In genomic region chr1:84541679-84542078, GRCh38 we compare ENCODE assay signal across 12 cellular contexts. TPM values are rescaled to one million over a fixed set of nuclear protein-coding genes. Genes with fewer than 3 reads are reported as not detected.
DNase-seq lines count a peak whose midpoint lies in the region; ATAC-seq, FAIRE-seq and TF ChIP-seq lines count a peak whose summit lies in the region.
"Had no signal": no experiment of that assay in that cellular context is flagged by ENCODE, and none has a peak within 500 bp of the region (broad histone marks: within the 10 kb centered on the region; RNA-seq: fewer than 3 reads in every experiment).

No MANE protein-coding gene starts in this region.

- H3K4me3 Mint-ChIP-seq in progenitor cell of endocrine pancreas (ENCODE audit: low read depth), result no peak overlapping the region

- TF ChIP-seq EP300 in K562 (IDR thresholded peaks at IDR 0.05; ENCODE audit: low read length), result no peak

- H3K27me3 Mint-ChIP-seq in progenitor cell of endocrine pancreas, result no peaks in the 10 kb centered on the region

- no peak overlapping the region for H3K27ac ChIP-seq in K562 (ENCODE audit: extremely low read depth, low read depth, low read length)
- H3K27ac ChIP-seq in uterus, result no peak overlapping the region
- H3K27ac ChIP-seq: WERI-Rb-1 had no signal

- no peaks in the 10 kb centered on the region for H3K79me2 ChIP-seq in K562 (ENCODE audit: control insufficient read depth, insufficient read depth, low read length)

- in situ Hi-C loops in K562 (cut with MboI), result no loop called here

- ATAC-seq in K562, result no peak

- H3K36me3 ChIP-seq in K562 (ENCODE audit: control insufficient read depth, insufficient read depth, low read length) (no peaks in the 10 kb centered on the region), uterus (no peaks in the 10 kb centered on the region)
- H3K36me3 ChIP-seq: WERI-Rb-1 had no signal

- H3K4me1 ChIP-seq in K562 (replicated peaks in 1 of 2; ENCODE audit: control insufficient read depth in 2 of 2, insufficient read depth in 2 of 2, low read length in 2 of 2) (no peaks in the 10 kb centered on the region), uterus (no peaks in the 10 kb centered on the region)

- no peaks in the 10 kb centered on the region for H3K9me3 Mint-ChIP-seq in progenitor cell of endocrine pancreas (ENCODE audit: low read depth)

- DNase-seq in NCI-H2107 treated with DMSO at 0.1 percent for 48 hours (lab: John Stamatoyannopoulos, UW; ENCODE audit: unreplicated experiment) (peak; percentile 15), NCI-H2107 (lab: John Stamatoyannopoulos, UW) (no peak), HT-29 (ENCODE audit: low spot score) (peak; percentile 5), K562 (ENCODE audit: extremely low read depth in 1 of 4, low spot score in 3 of 4) (peak in 1 of 4 experiments; percentile 9), progenitor cell of endocrine pancreas (ENCODE audit: low spot score, unreplicated experiment) (no peak), UCSD-AML1 (lab: John Stamatoyannopoulos, UW; ENCODE audit: unreplicated experiment) (no peak), uterus (no peak), NCI-H187 (lab: John Stamatoyannopoulos, UW) (no peak)
- DNase-seq: activated T-cell treated with anti-CD3 and anti-CD28 coated beads, Interleukin-2, amount 50 U/mL, for 48 hours; NCI-H1436; WERI-Rb-1 had no signal

- H3K4me1 Mint-ChIP-seq in progenitor cell of endocrine pancreas (ENCODE audit: low read depth), result no peaks in the 10 kb centered on the region

- 66% methylated on average over 4 of the region's 4 CpGs for WGBS in K562 (ENCODE audit: insufficient coverage, low coverage, missing lambda C conversion rate)

- H3K27ac Mint-ChIP-seq in progenitor cell of endocrine pancreas, result no peak overlapping the region

- intact Hi-C loops in K562 (cut with micrococcal nuclease) (loop anchor here (1.0 to 5.0 kb wide), 3 partner anchors 61 to 231 kb away; no protein-coding TSS in a partner anchor), uterus (cut with DNase I; ENCODE audit: low total_unique reads) (no loop called here)

- H3K36me3 Mint-ChIP-seq in progenitor cell of endocrine pancreas (ENCODE audit: insufficient read depth), result peaks cover 6% of the 10 kb centered on the region

- H3K9ac ChIP-seq in K562 (ENCODE audit: insufficient read depth in 1 of 2, low read depth in 2 of 2, low read length in 2 of 2), result no peak overlapping the region

- TF ChIP-seq POLR2A in K562 (conservative IDR thresholded peaks at IDR 0.05) (no peak), uterus (IDR thresholded peaks at IDR 0.05) (no peak)

- H3K4me2 ChIP-seq in K562 (ENCODE audit: insufficient read depth, low read length), result no peak overlapping the region

- peak; percentile 25 to 58 (median 46); a peak in 3 of 6 replicates for TF ChIP-seq CTCF in K562 (IDR thresholded peaks at IDR 0.05 in 2 of 3, conservative IDR thresholded peaks at IDR 0.05 in 1 of 3; ENCODE audit: insufficient read depth in 2 of 3, low read depth in 1 of 3, low read length in 3 of 3)
- TF ChIP-seq CTCF in progenitor cell of endocrine pancreas (IDR thresholded peaks at IDR 0.05; ENCODE audit: unreplicated experiment), result peak; percentile 37
- TF ChIP-seq CTCF in uterus (IDR thresholded peaks at IDR 0.05), result peak in 2 of 4 experiments; percentile 14 to 25

- FAIRE-seq in K562 (lab: Jason Lieb, UNC), result no peak
- FAIRE-seq: astrocyte had no signal

- H4K20me1 ChIP-seq in K562 (replicated peaks; ENCODE audit: control insufficient read depth, insufficient read depth, low read length), result no peaks in the 10 kb centered on the region

- CTCF ChIA-PET in K562 (lab: Yijun Ruan, JAX; ENCODE audit: low intra/inter-chr PET ratio), result interaction anchor here (2.1 kb wide), 1 partner anchor 99 kb away, joined by 7 read pairs; no protein-coding TSS in a partner anchor

- H3K9me3 ChIP-seq in K562 (replicated peaks; ENCODE audit: control insufficient read depth, insufficient read depth, low read depth, low read length) (no peaks in the 10 kb centered on the region), uterus (no peaks in the 10 kb centered on the region)

- H3K27me3 ChIP-seq in K562 (ENCODE audit: control insufficient read depth in 2 of 2, insufficient read depth in 2 of 2, low read length in 2 of 2) (no peaks in the 10 kb centered on the region), uterus (no peaks in the 10 kb centered on the region)

- POLR2A ChIA-PET in K562 (lab: Yijun Ruan, JAX), result no interaction called here

- H3K4me3 ChIP-seq in K562 (no peak overlapping the region), uterus (no peak overlapping the region)

- no TSS peak for BruUV-seq in K562 (replicated peaks; lab: Mats Ljungman, UMichigan)

- TF ChIP-seq RAD21 in K562 (CRISPR knock-in tag; conservative IDR thresholded peaks at IDR 0.05 in 1 of 2, IDR thresholded peaks at IDR 0.05 in 1 of 2), result peak; percentile 43 to 71

- no peaks in the 10 kb centered on the region for H3K9me1 ChIP-seq in K562 (ENCODE audit: control insufficient read depth, insufficient read depth, low read length)

- H2AFZ ChIP-seq in K562 (ENCODE audit: low read depth, low read length), result no peak overlapping the region

TF ChIP-seq in K562, 482 proteins besides CTCF, POLR2A, EP300 and RAD21 (continues in another document):
- no peak for TF ChIP-seq SMAD1 (IDR thresholded peaks at IDR 0.05; ENCODE audit: low read depth, low read length, partially characterized antibody)

RNA-seq across cellular contexts. Expression of gene CTBS, which starts 32.6 kb away (rescaled TPM):
- 1.8 and 2.8 TPM in 2 replicates for total RNA-seq in HT-29 (2014; rRNA removed; shearing (Covaris generic))
- 13.7 and 21.8 TPM in 2 replicates for total RNA-seq in K562 (2011; cell fraction: chromatin; rRNA removed; ENCODE audit: low replicate concordance)
- 8.5 and 9.9 TPM in 2 replicates for total RNA-seq in K562 (2011; cell fraction: nucleolus; rRNA removed)
- 13.1 and 19.8 TPM in 2 replicates for total RNA-seq in K562 (2011; cell fraction: nucleoplasm; rRNA removed)
- 5.8 and 6.5 TPM in 2 replicates for total RNA-seq in K562 (2014; rRNA removed)
- total RNA-seq in K562 (2014; rRNA removed; fragmentation: Illumina TruSeq; extraction: Trizol), result 9.9 and 10.6 TPM in 2 replicates
- total RNA-seq in K562 (2015; rRNA removed; fragmentation: Illumina TruSeq; extraction: Trizol), result 6.9 and 7.2 TPM in 2 replicates
- 10.3 and 12.2 TPM in 2 replicates for total RNA-seq in K562 (2021)
- 19.8 and 20.0 TPM in 2 replicates for polyA plus RNA-seq in K562 (2011; rRNA removed)
- polyA plus RNA-seq in K562 (2011; cell fraction: cytosol; rRNA removed), result 4.7 and 11.9 TPM in 2 replicates
- 4.7 and 6.4 TPM in 2 replicates for polyA plus RNA-seq in K562 (2011; cell fraction: nucleus; rRNA removed)
- 8.7 and 23.3 TPM in 2 replicates for polyA plus RNA-seq in K562 (2012)
- polyA plus RNA-seq in K562 (2014; fragmentation: Illumina TruSeq; extraction: Trizol), result 10.6 and 11.5 TPM in 2 replicates
- 1 to 10 TPM; 3.0 to 4.7 TPM for polyA plus RNA-seq in K562 (2014; fragmentation: Nextera tagmentation; extraction: Ambion mirVana)
- 8.6 and 10.1 TPM in 2 replicates for polyA plus RNA-seq in K562 (2014; rRNA removed)
- polyA minus RNA-seq in K562 (2011; rRNA and poly(A)+ RNA removed), result 15.5 and 19.3 TPM in 2 replicates
- polyA minus RNA-seq in K562 (2011; cell fraction: cytosol; rRNA and poly(A)+ RNA removed), result 5.9 and 8.3 TPM in 2 replicates
- 9.8 and 16.2 TPM in 2 replicates for polyA minus RNA-seq in K562 (2011; cell fraction: nucleus; rRNA and poly(A)+ RNA removed)
- 10.1 and 10.8 TPM in 2 replicates for total RNA-seq in progenitor cell of endocrine pancreas
- 10 to 100 TPM in 3 of 4 donors, 1 to 10 TPM in 1; 3.1 to 40.0 (median 17.4) TPM for total RNA-seq in uterus

RNA-seq across cellular contexts. Expression of gene GNG5, which starts 35.3 kb away (rescaled TPM):
- 28.8 and 32.7 TPM in 2 replicates for total RNA-seq in HT-29 (2014; rRNA removed; shearing (Covaris generic))
- total RNA-seq in K562 (2011; cell fraction: chromatin; rRNA removed; ENCODE audit: low replicate concordance), result 3.8 and 8.6 TPM in 2 replicates
- total RNA-seq in K562 (2011; cell fraction: nucleolus; rRNA removed), result 9.6 and 10.0 TPM in 2 replicates
- total RNA-seq in K562 (2011; cell fraction: nucleoplasm; rRNA removed), result 15.7 and 18.9 TPM in 2 replicates
- total RNA-seq in K562 (2014; rRNA removed), result 61.9 and 71.1 TPM in 2 replicates
- total RNA-seq in K562 (2014; rRNA removed; fragmentation: Illumina TruSeq; extraction: Trizol), result 114 and 116 TPM in 2 replicates
- total RNA-seq in K562 (2015; rRNA removed; fragmentation: Illumina TruSeq; extraction: Trizol), result 150 and 155 TPM in 2 replicates
- total RNA-seq in K562 (2021), result 169 and 179 TPM in 2 replicates
- polyA plus RNA-seq in K562 (2011; rRNA removed), result 87.2 and 113 TPM in 2 replicates
- 92.3 and 135 TPM in 2 replicates for polyA plus RNA-seq in K562 (2011; cell fraction: cytosol; rRNA removed)
- 80.5 and 81.5 TPM in 2 replicates for polyA plus RNA-seq in K562 (2011; cell fraction: nucleus; rRNA removed)
- 266 and 318 TPM in 2 replicates for polyA plus RNA-seq in K562 (2012)
- polyA plus RNA-seq in K562 (2014; fragmentation: Illumina TruSeq; extraction: Trizol), result 243 and 281 TPM in 2 replicates
- polyA plus RNA-seq in K562 (2014; fragmentation: Nextera tagmentation; extraction: Ambion mirVana), result 100 to 1,000 TPM; 242 to 243 TPM
- polyA plus RNA-seq in K562 (2014; rRNA removed), result 138 and 179 TPM in 2 replicates
- 35.9 and 39.3 TPM in 2 replicates for polyA minus RNA-seq in K562 (2011; rRNA and poly(A)+ RNA removed)
- polyA minus RNA-seq in K562 (2011; cell fraction: cytosol; rRNA and poly(A)+ RNA removed), result 62.1 and 63.1 TPM in 2 replicates
- polyA minus RNA-seq in K562 (2011; cell fraction: nucleus; rRNA and poly(A)+ RNA removed), result 10.8 and 21.3 TPM in 2 replicates
- 189 and 210 TPM in 2 replicates for total RNA-seq in progenitor cell of endocrine pancreas
- total RNA-seq in uterus, result 10 to 100 TPM in 3 of 4 donors, 1 to 10 TPM in 1; 6.7 to 62.3 (median 29.1) TPM

RNA-seq across cellular contexts. Expression of gene SPATA1, which starts 35.5 kb away (rescaled TPM):
- 1.0 and 1.3 TPM in 2 replicates for total RNA-seq in HT-29 (2014; rRNA removed; shearing (Covaris generic))
- 5.5 and 7.1 TPM in 2 replicates for total RNA-seq in K562 (2011; cell fraction: chromatin; rRNA removed; ENCODE audit: low replicate concordance)
- total RNA-seq in K562 (2011; cell fraction: nucleolus; rRNA removed), result 5.7 and 6.8 TPM in 2 replicates
- 11.4 and 15.3 TPM in 2 replicates for total RNA-seq in K562 (2011; cell fraction: nucleoplasm; rRNA removed)
- 0.86 TPM in 1 of 2 replicates, not detected in the other for total RNA-seq in K562 (2014; rRNA removed)
- total RNA-seq in K562 (2014; rRNA removed; fragmentation: Illumina TruSeq; extraction: Trizol), result 1.5 and 1.7 TPM in 2 replicates
- 1.6 and 1.8 TPM in 2 replicates for total RNA-seq in K562 (2015; rRNA removed; fragmentation: Illumina TruSeq; extraction: Trizol)
- total RNA-seq in K562 (2021), result 2.2 and 2.3 TPM in 2 replicates
- 1.4 and 2.9 TPM in 2 replicates for polyA plus RNA-seq in K562 (2011; rRNA removed)
- 0.49 and 0.87 TPM in 2 replicates for polyA plus RNA-seq in K562 (2011; cell fraction: cytosol; rRNA removed)
- 2.5 and 3.7 TPM in 2 replicates for polyA plus RNA-seq in K562 (2011; cell fraction: nucleus; rRNA removed)
- polyA plus RNA-seq in K562 (2012), result 2.7 and 5.1 TPM in 2 replicates
- 0.79 TPM in 1 of 2 replicates, not detected in the other for polyA plus RNA-seq in K562 (2014; fragmentation: Illumina TruSeq; extraction: Trizol)
- polyA plus RNA-seq in K562 (2014; fragmentation: Nextera tagmentation; extraction: Ambion mirVana), result 1 to 10 TPM; 1.1 TPM
- 0.40 and 1.8 TPM in 2 replicates for polyA plus RNA-seq in K562 (2014; rRNA removed)
- 1.2 and 3.6 TPM in 2 replicates for polyA minus RNA-seq in K562 (2011; rRNA and poly(A)+ RNA removed)
- not detected in 2 replicates for polyA minus RNA-seq in K562 (2011; cell fraction: cytosol; rRNA and poly(A)+ RNA removed)
- 5.3 and 6.2 TPM in 2 replicates for polyA minus RNA-seq in K562 (2011; cell fraction: nucleus; rRNA and poly(A)+ RNA removed)
- 1.9 and 2.5 TPM in 2 replicates for total RNA-seq in progenitor cell of endocrine pancreas
- 1 to 10 TPM in 1 of 4 donors, under 1 TPM in 2, not detected in 1; 0.26 to 3.5 (median 0.91) TPM for total RNA-seq in uterus

Comparison
In these comparisons a context has a peak if more than half of its experiments do, and no peak if none do; other contexts are left out.
1. DNase-seq: peak in NCI-H2107 treated with DMSO at 0.1 percent for 48 hours (single experiment) and HT-29 (single experiment); none in NCI-H2107 (single experiment), progenitor cell of endocrine pancreas (single experiment), UCSD-AML1 (single experiment), uterus (0 of 2) and NCI-H187 (0 of 2).